11 cellular contexts compared by ENCODE assay signal in the genomic region with DNA sequence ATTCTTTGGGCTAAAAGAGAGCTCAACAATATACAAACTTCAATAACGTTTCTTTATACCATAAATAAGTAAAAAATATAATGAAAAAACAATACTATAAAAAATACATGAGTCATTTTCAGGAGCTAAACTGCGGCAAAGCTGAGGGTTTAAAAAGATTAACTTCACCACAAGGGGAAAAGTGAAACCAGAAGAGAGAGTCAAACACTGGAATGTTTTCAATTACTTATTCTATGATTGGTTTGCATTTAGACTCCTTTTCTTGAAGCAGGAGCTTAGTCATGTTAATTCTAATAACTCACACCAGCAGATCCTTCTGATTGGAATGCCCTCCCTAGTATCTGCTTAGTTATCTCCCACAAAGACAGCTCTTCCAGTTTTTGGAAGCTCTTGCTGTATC.
DNase-seq lines count a peak whose midpoint lies in the region; ATAC-seq and TF ChIP-seq lines count a peak whose summit lies in the region.
"Had no signal": no experiment of that assay in that cellular context is flagged by ENCODE, and none has a peak within 500 bp of the region (broad histone marks: within the 10 kb centered on the region; RNA-seq: fewer than 3 reads in every experiment).

No MANE protein-coding gene starts in this region.

- H3K4me2 ChIP-seq in Loucy (ENCODE audit: low read depth, low read length, poor library complexity, severe bottlenecking) (peak overlapping the region; percentile 20), mesenchymal stem cell (ENCODE audit: low read length, poor library complexity, severe bottlenecking) (no peak overlapping the region)

- no peaks in the 10 kb centered on the region for H3K9me3 ChIP-seq in Loucy (ENCODE audit: insufficient read depth, low read depth, low read length)
- no peaks in the 10 kb centered on the region for H3K9me3 ChIP-seq in mesenchymal stem cell (ENCODE audit: control insufficient read depth, low read length)
- no peaks in the 10 kb centered on the region for H3K9me3 ChIP-seq in aorta (ENCODE audit: control insufficient read depth, low read length)

- H3K9me2 ChIP-seq in Loucy (replicated peaks; ENCODE audit: low read depth, low read length), result no peaks in the 10 kb centered on the region

- no peak overlapping the region for H3K27ac ChIP-seq in mesenchymal stem cell (ENCODE audit: low read length, poor library complexity, severe bottlenecking)
- H3K27ac ChIP-seq in aorta (ENCODE audit: low read depth in 1 of 2, low read length in 2 of 2), result no peak overlapping the region

- DNase-seq in AG10803 (ENCODE audit: low read depth), result peak; percentile 86
- peak; percentile 43 to 66 for DNase-seq in cardiac fibroblast (ENCODE audit: low read depth in 2 of 2)
- peak; percentile 70 for DNase-seq in mesenchymal stem cell
- DNase-seq in NCI-H446 treated with DMSO at 0.1 percent for 48 hours (lab: John Stamatoyannopoulos, UW), result no peak
- DNase-seq in aorta, result no peak
- no peak for DNase-seq in NK-92 treated with Interleukin-12 subunit alpha and Interleukin-12 subunit beta, amount 100 ng/mL, for 24 hours (lab: John Stamatoyannopoulos, UW)
- DNase-seq: NCI-H446; stimulated activated CD4-positive, alpha-beta T cell treated with anti-CD3 and anti-CD28 coated beads, Interleukin-2, amount 100 ng/mL, for 48 hours; T-cell had no signal

- no peak overlapping the region for H3K18ac ChIP-seq in mesenchymal stem cell (ENCODE audit: low read depth in 1 of 2, low read length in 2 of 2)

- H4K8ac ChIP-seq in mesenchymal stem cell (ENCODE audit: low read length), result no peak overlapping the region

- no peak overlapping the region for H2BK120ac ChIP-seq in mesenchymal stem cell (ENCODE audit: low read depth, low read length)

- H3K4me1 ChIP-seq in Loucy (ENCODE audit: insufficient read depth, low read length, poor library complexity, severe bottlenecking), result no peaks in the 10 kb centered on the region
- peaks cover 3% of the 10 kb centered on the region for H3K4me1 ChIP-seq in mesenchymal stem cell (ENCODE audit: control insufficient read depth, insufficient read depth, low read depth, low read length)
- no peaks in the 10 kb centered on the region for H3K4me1 ChIP-seq in aorta (ENCODE audit: control insufficient read depth in 1 of 2, insufficient read depth in 2 of 2, low read length in 2 of 2)

- peak; percentile 44 for TF ChIP-seq CTCF in AG10803 (conservative IDR thresholded peaks at IDR 0.05; ENCODE audit: low read length)
- no peak for TF ChIP-seq CTCF in Loucy (conservative IDR thresholded peaks at IDR 0.05; ENCODE audit: low read length)
- TF ChIP-seq CTCF in cardiac fibroblast (IDR thresholded peaks at IDR 0.05; ENCODE audit: low read depth, low read length), result peak; percentile 12

- ATAC-seq in aorta (ENCODE audit: low FRiP score) (no peak), GM21529 (IDR thresholded peaks at IDR 0.05; ENCODE audit: unreplicated experiment) (no peak)
- ATAC-seq: T-cell had no signal

- H3K4ac ChIP-seq in mesenchymal stem cell (ENCODE audit: low read depth in 1 of 2, low read length in 2 of 2), result no peak overlapping the region

- H4K91ac ChIP-seq in mesenchymal stem cell (ENCODE audit: low read length), result no peak overlapping the region

- H3K27me3 ChIP-seq in Loucy (ENCODE audit: insufficient read depth, low read length, poor library complexity, severe bottlenecking) (no peaks in the 10 kb centered on the region), mesenchymal stem cell (ENCODE audit: control insufficient read depth in 1 of 2, insufficient read depth in 1 of 2, low read length in 2 of 2) (no peaks in the 10 kb centered on the region), aorta (ENCODE audit: control insufficient read depth in 1 of 2, insufficient read depth in 2 of 2, low read length in 1 of 2) (no peaks in the 10 kb centered on the region)

- H2AK5ac ChIP-seq in mesenchymal stem cell (ENCODE audit: low read length, severe bottlenecking), result no peak overlapping the region

- H3K79me2 ChIP-seq in Loucy (ENCODE audit: insufficient read depth, low read length), result no peaks in the 10 kb centered on the region

- H2AFZ ChIP-seq in Loucy (ENCODE audit: low read length) (peak overlapping the region; percentile 41), mesenchymal stem cell (ENCODE audit: low read depth, low read length) (no peak overlapping the region)

- H2BK15ac ChIP-seq in mesenchymal stem cell (ENCODE audit: low read depth, poor library complexity, severe bottlenecking), result no peak overlapping the region

- no peak overlapping the region for H2BK5ac ChIP-seq in mesenchymal stem cell (ENCODE audit: low read depth, low read length, poor library complexity, severe bottlenecking)

- no peak overlapping the region for H3K14ac ChIP-seq in mesenchymal stem cell (ENCODE audit: low read length in 2 of 2)

- no peaks in the 10 kb centered on the region for H4K20me1 ChIP-seq in Loucy (ENCODE audit: insufficient read depth, low read length, poor library complexity, severe bottlenecking)

- H2BK12ac ChIP-seq in mesenchymal stem cell (ENCODE audit: low read length in 2 of 2), result no peak overlapping the region

- H3K9ac ChIP-seq in Loucy (ENCODE audit: low read depth, low read length, poor library complexity, severe bottlenecking), result no peak overlapping the region
- H3K9ac ChIP-seq in mesenchymal stem cell (ENCODE audit: low read length), result peak overlapping the region; percentile 72

- no peaks in the 10 kb centered on the region for H3F3A ChIP-seq in Loucy (ENCODE audit: low read depth)

- WGBS in mesenchymal stem cell, result 100% methylated on average over 1 of the region's 2 CpGs
- WGBS in aorta, 2 donors, result 27 to 35% methylated on average over 2 of the region's 2 CpGs

- H3K4me3 ChIP-seq in AG10803 (ENCODE audit: low read length), result no peak overlapping the region
- no peak overlapping the region for H3K4me3 ChIP-seq in Loucy (ENCODE audit: low read length, poor library complexity, severe bottlenecking)
- H3K4me3 ChIP-seq in cardiac fibroblast (replicated peaks in 1 of 2; ENCODE audit: low read depth in 2 of 2, low read length in 2 of 2), result no peak overlapping the region
- no peak overlapping the region for H3K4me3 ChIP-seq in mesenchymal stem cell (ENCODE audit: insufficient read depth in 1 of 2, low read depth in 1 of 2, low read length in 2 of 2)
- no peak overlapping the region for H3K4me3 ChIP-seq in aorta (ENCODE audit: low read length in 2 of 2)

- intact Hi-C loops in aorta (cut with DNase I), result no loop called here

- H3K23ac ChIP-seq in mesenchymal stem cell (ENCODE audit: low read length in 2 of 2), result no peak overlapping the region

- H3K36me3 ChIP-seq in Loucy (ENCODE audit: insufficient read depth, low read length) (no peaks in the 10 kb centered on the region), mesenchymal stem cell (ENCODE audit: control insufficient read depth in 1 of 2, insufficient read depth in 2 of 2, low read depth in 1 of 2, low read length in 2 of 2) (no peaks in the 10 kb centered on the region), aorta (ENCODE audit: control insufficient read depth in 1 of 2, insufficient read depth in 2 of 2, low read length in 1 of 2) (no peaks in the 10 kb centered on the region)

- H3K79me1 ChIP-seq in mesenchymal stem cell (replicated peaks; ENCODE audit: low read length, poor library complexity, severe bottlenecking), result no peaks in the 10 kb centered on the region

Comparison
In these comparisons a context has a peak if more than half of its experiments do, and no peak if none do; other contexts are left out.
1. DNase-seq: peak in AG10803 (single experiment), cardiac fibroblast (2 of 2) and mesenchymal stem cell (single experiment); none in NCI-H446 treated with DMSO at 0.1 percent for 48 hours (single experiment), aorta (0 of 2) and NK-92 treated with Interleukin-12 subunit alpha and Interleukin-12 subunit beta, amount 100 ng/mL, for 24 hours (single experiment).